14 cellular contexts compared by ENCODE assay signal in the genomic region with DNA sequence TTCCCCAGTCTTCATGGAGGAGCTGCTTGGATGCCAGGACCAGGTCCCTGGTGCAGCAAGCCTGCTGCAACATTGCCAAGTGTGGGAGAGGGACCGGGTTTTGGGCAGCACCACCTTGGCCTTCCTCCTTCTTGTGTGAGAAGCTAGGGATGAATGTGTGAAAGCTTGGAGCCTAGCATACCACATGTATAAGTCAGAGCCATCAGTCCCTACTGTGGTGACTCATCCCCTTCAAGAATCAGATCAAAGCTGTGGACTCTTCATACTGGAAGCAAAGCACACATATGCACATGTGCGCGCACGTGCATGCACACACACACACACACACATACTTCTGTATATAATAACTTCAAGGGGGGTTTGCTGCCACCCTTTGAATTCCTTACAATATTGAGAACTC.
A peak's percentile ranks its signal among the peaks of the same experiment; 100 is the strongest.
DNase-seq lines count a peak whose midpoint lies in the region; ATAC-seq and TF ChIP-seq lines count a peak whose summit lies in the region.
"Had no signal": no experiment of that assay in that cellular context is flagged by ENCODE, and none has a peak within 500 bp of the region (broad histone marks: within the 10 kb centered on the region; RNA-seq: fewer than 3 reads in every experiment).

No MANE protein-coding gene starts in this region.

- no peaks in the 10 kb centered on the region for H3K9me2 ChIP-seq in GM23338 (ENCODE audit: insufficient read depth)

- H3K27ac ChIP-seq in GM23338 (ENCODE audit: low read depth), result no peak overlapping the region

- H3K4me3 Mint-ChIP-seq in GM23338, result no peak overlapping the region
- H3K4me3 Mint-ChIP-seq: neural crest cell had no signal

- H3K9me3 ChIP-seq in BE2C, result no peaks in the 10 kb centered on the region
- H3K9me3 ChIP-seq: HAP-1 had no signal

- no peak for DNase-seq in GM23338 (ENCODE audit: low spot score)
- peak; percentile 43 for DNase-seq in T1000 (lab: John Stamatoyannopoulos, UW)
- DNase-seq in foreskin fibroblast, result peak; percentile 61 to 81
- DNase-seq in stromal cell of bone marrow (ENCODE audit: low read depth), result peak; percentile 70
- DNase-seq in erythroblast (lab: John Stamatoyannopoulos, UW), result no peak
- no peak for DNase-seq in DMS79 (lab: John Stamatoyannopoulos, UW)
- no peak for DNase-seq in BE2C
- DNase-seq: activated naive CD4-positive, alpha-beta T cell treated with anti-CD3 and anti-CD28 coated beads, Interleukin-2, amount 50 U/mL, for 16 hours; effector CD4-positive, alpha-beta T cell; MM.1S; NCI-H524 treated with DMSO at 0.1 percent for 48 hours had no signal

- no peak overlapping the region for H3K27ac Mint-ChIP-seq in GM23338

- H3K4me1 ChIP-seq in GM23338 (ENCODE audit: insufficient read depth), result no peaks in the 10 kb centered on the region
- H3K4me1 ChIP-seq in BE2C, result no peaks in the 10 kb centered on the region
- H3K4me1 ChIP-seq: HAP-1 had no signal

- H3K79me2 ChIP-seq in GM23338 (replicated peaks; ENCODE audit: insufficient read depth), result no peaks in the 10 kb centered on the region

- no peak overlapping the region for H3K4me2 ChIP-seq in GM23338

- H4K20me1 ChIP-seq in GM23338 (replicated peaks; ENCODE audit: insufficient read depth), result no peaks in the 10 kb centered on the region

- H3K27me3 Mint-ChIP-seq in GM23338 (ENCODE audit: insufficient read depth, low read depth, poor library complexity), result no peaks in the 10 kb centered on the region

- no peaks in the 10 kb centered on the region for H3K9me3 Mint-ChIP-seq in GM23338
- H3K9me3 Mint-ChIP-seq: neural crest cell had no signal

- TF ChIP-seq CTCF in GM23338 (conservative IDR thresholded peaks at IDR 0.05; ENCODE audit: low read depth in 2 of 2) (no peak), foreskin fibroblast (IDR thresholded peaks at IDR 0.05; ENCODE audit: low read depth, low read length) (no peak), BE2C (IDR thresholded peaks at IDR 0.05; ENCODE audit: low read depth, low read length) (no peak)

- H3F3A ChIP-seq in GM23338 (replicated peaks; ENCODE audit: low read depth), result no peaks in the 10 kb centered on the region

- no peak for TF ChIP-seq POLR2A in erythroblast (IDR thresholded peaks at IDR 0.05; ENCODE audit: low read length)

- 0 out of 2 replicates have a peak overlapping the region, but pooled peaks have one; percentile 10 for H2AFZ ChIP-seq in GM23338

- H3K4me3 ChIP-seq in GM23338 (no peak overlapping the region), foreskin fibroblast (ENCODE audit: low read depth in 1 of 2, low read length in 2 of 2) (no peak overlapping the region), BE2C (ENCODE audit: low read depth, low read length) (no peak overlapping the region)
- H3K4me3 ChIP-seq: HAP-1 had no signal

- no peaks in the 10 kb centered on the region for H3K4me1 Mint-ChIP-seq in GM23338

- ATAC-seq in GM23338, result no peak
- no peak for ATAC-seq in HG02763 (IDR thresholded peaks at IDR 0.05; ENCODE audit: unreplicated experiment)

- H3K36me3 ChIP-seq in GM23338 (ENCODE audit: insufficient read depth) (no peaks in the 10 kb centered on the region), BE2C (no peaks in the 10 kb centered on the region)
- H3K36me3 ChIP-seq: HAP-1 had no signal

- H3K36me3 Mint-ChIP-seq in GM23338 (ENCODE audit: low read depth), result no peaks in the 10 kb centered on the region

- H3K27me3 ChIP-seq in GM23338 (ENCODE audit: insufficient read depth) (no peaks in the 10 kb centered on the region), BE2C (no peaks in the 10 kb centered on the region)

TF ChIP-seq in GM23338, 12 proteins besides CTCF, POLR2A, EP300 and RAD21 (continues in another document):
- no peak for TF ChIP-seq JUNB (IDR thresholded peaks at IDR 0.05; ENCODE audit: unreplicated experiment)
- TF ChIP-seq, protein P1, sequence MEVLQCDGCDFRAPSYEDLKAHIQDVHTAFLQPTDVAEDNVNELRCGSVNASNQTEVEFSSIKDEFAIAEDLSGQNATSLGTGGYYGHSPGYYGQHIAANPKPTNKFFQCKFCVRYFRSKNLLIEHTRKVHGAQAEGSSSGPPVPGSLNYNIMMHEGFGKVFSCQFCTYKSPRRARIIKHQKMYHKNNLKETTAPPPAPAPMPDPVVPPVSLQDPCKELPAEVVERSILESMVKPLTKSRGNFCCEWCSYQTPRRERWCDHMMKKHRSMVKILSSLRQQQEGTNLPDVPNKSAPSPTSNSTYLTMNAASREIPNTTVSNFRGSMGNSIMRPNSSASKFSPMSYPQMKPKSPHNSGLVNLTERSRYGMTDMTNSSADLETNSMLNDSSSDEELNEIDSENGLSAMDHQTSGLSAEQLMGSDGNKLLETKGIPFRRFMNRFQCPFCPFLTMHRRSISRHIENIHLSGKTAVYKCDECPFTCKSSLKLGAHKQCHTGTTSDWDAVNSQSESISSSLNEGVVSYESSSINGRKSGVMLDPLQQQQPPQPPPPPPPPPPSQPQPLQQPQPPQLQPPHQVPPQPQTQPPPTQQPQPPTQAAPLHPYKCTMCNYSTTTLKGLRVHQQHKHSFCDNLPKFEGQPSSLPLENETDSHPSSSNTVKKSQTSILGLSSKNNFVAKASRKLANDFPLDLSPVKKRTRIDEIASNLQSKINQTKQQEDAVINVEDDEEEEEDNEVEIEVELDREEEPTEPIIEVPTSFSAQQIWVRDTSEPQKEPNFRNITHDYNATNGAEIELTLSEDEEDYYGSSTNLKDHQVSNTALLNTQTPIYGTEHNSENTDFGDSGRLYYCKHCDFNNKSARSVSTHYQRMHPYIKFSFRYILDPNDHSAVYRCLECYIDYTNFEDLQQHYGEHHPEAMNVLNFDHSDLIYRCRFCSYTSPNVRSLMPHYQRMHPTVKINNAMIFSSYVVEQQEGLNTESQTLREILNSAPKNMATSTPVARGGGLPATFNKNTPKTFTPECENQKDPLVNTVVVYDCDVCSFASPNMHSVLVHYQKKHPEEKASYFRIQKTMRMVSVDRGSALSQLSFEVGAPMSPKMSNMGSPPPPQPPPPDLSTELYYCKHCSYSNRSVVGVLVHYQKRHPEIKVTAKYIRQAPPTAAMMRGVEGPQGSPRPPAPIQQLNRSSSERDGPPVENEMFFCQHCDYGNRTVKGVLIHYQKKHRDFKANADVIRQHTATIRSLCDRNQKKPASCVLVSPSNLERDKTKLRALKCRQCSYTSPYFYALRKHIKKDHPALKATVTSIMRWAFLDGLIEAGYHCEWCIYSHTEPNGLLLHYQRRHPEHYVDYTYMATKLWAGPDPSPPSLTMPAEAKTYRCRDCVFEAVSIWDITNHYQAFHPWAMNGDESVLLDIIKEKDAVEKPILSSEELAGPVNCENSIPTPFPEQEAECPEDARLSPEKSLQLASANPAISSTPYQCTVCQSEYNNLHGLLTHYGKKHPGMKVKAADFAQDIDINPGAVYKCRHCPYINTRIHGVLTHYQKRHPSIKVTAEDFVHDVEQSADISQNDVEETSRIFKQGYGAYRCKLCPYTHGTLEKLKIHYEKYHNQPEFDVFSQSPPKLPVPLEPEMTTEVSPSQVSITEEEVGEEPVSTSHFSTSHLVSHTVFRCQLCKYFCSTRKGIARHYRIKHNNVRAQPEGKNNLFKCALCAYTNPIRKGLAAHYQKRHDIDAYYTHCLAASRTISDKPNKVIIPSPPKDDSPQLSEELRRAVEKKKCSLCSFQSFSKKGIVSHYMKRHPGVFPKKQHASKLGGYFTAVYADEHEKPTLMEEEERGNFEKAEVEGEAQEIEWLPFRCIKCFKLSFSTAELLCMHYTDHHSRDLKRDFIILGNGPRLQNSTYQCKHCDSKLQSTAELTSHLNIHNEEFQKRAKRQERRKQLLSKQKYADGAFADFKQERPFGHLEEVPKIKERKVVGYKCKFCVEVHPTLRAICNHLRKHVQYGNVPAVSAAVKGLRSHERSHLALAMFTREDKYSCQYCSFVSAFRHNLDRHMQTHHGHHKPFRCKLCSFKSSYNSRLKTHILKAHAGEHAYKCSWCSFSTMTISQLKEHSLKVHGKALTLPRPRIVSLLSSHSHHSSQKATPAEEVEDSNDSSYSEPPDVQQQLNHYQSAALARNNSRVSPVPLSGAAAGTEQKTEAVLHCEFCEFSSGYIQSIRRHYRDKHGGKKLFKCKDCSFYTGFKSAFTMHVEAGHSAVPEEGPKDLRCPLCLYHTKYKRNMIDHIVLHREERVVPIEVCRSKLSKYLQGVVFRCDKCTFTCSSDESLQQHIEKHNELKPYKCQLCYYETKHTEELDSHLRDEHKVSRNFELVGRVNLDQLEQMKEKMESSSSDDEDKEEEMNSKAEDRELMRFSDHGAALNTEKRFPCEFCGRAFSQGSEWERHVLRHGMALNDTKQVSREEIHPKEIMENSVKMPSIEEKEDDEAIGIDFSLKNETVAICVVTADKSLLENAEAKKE (CRISPR knock-in tag; IDR thresholded peaks at IDR 0.05), result no peak
- no peak for TF ChIP-seq NANOG (IDR thresholded peaks at IDR 0.05; ENCODE audit: borderline replicate concordance)
- TF ChIP-seq POLR2AphosphoS5 (IDR thresholded peaks at IDR 0.05; ENCODE audit: low read depth), result no peak
- TF ChIP-seq STAT1 (IDR thresholded peaks at IDR 0.05; ENCODE audit: unreplicated experiment), result no peak
- no peak for TF ChIP-seq EZH2 (IDR thresholded peaks at IDR 0.05; ENCODE audit: low read depth, unreplicated experiment)
- TF ChIP-seq ZNF114 (CRISPR knock-in tag; IDR thresholded peaks at IDR 0.05), result no peak
- TF ChIP-seq CREB1 (CRISPR knock-in tag; IDR thresholded peaks at IDR 0.05; ENCODE audit: low read depth), result no peak
- no peak for TF ChIP-seq EZH2phosphoT487 (IDR thresholded peaks at IDR 0.05; ENCODE audit: unreplicated experiment)

Comparison
In these comparisons a context has a peak if more than half of its experiments do, and no peak if none do; other contexts are left out.
1. DNase-seq: peak in T1000 (single experiment), foreskin fibroblast (2 of 2) and stromal cell of bone marrow (single experiment); none in GM23338 (single experiment), erythroblast (0 of 2), DMS79 (single experiment) and BE2C (single experiment).